Comparison of ENCODE assay signal across 20 cellular contexts in genomic region chr12:112325157-112325556, GRCh38.
"Had no signal": no experiment of that assay in that cellular context is flagged by ENCODE, and none has a peak within 500 bp of the region (broad histone marks: within the 10 kb centered on the region; RNA-seq: fewer than 3 reads in every experiment).

No MANE protein-coding gene starts in this region.

- FAIRE-seq: colon, frontal cortex, keratinocyte had no signal

- H3K27me3 ChIP-seq: dorsolateral prefrontal cortex, esophagus muscularis mucosa, foreskin keratinocyte, gastroesophageal sphincter, heart left ventricle, left lung had no signal

- H3K9me3 ChIP-seq: esophagus muscularis mucosa, gastroesophageal sphincter, heart left ventricle, left lung, lower lobe of right lung, mucosa of descending colon had no signal

- H3K4me1 ChIP-seq: left lung had no signal

- H3K36me3 ChIP-seq: esophagus muscularis mucosa, gastroesophageal sphincter, heart left ventricle, left lung, lower lobe of right lung had no signal

- DNase-seq: dermis blood vessel endothelial cell; dorsolateral prefrontal cortex; effector CD4-positive, alpha-beta T cell; effector memory CD4-positive, alpha-beta T cell; foreskin keratinocyte; heart left ventricle; hippocampal formation; left cardiac atrium; left lung; left ventricle myocardium superior; lower lobe of right lung; mesenchymal stem cell; mucosa of descending colon; naive B cell had no signal

- H3K4me3 ChIP-seq: coronary artery, dorsolateral prefrontal cortex, esophagus muscularis mucosa, gastroesophageal sphincter, heart left ventricle, left lung, lower lobe of right lung, mucosa of descending colon had no signal

- H3K27ac ChIP-seq: coronary artery, dorsolateral prefrontal cortex, esophagus muscularis mucosa, foreskin keratinocyte, gastroesophageal sphincter, heart left ventricle, left lung, lower lobe of right lung had no signal

- ATAC-seq: foreskin keratinocyte, gastroesophageal sphincter, heart left ventricle, left cardiac atrium, left lung, left ventricle myocardium superior, lower lobe of right lung, mucosa of descending colon had no signal
